ENCODE assay signal across 22 cellular contexts in the genomic region with DNA sequence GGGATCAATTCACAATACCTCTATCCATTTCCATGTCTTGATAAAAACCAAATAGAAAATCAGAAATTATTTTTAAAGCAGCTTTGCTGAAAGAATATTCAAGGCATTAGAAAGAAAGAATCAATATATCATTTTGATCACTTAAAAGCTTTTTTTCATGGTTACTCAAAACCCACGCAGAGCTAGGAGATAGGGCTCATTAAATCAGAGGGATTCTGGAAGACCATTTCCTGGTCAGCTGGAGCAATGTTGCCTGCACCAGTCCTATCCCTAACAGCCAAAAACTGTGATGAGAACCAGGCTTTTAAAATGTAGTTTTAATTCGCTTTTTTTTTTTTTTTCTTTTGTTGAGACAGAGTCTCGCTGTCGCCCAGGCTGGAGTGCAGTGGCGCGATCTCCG.
"Had no signal": no experiment of that assay in that cellular context is flagged by ENCODE, and none has a peak within 500 bp of the region (broad histone marks: within the 10 kb centered on the region; RNA-seq: fewer than 3 reads in every experiment).

No MANE protein-coding gene starts in this region.

- H3K9me3 ChIP-seq: adrenal gland, ascending aorta, colonic mucosa, heart right ventricle, neutrophil, ovary, psoas muscle, thoracic aorta, upper lobe of left lung had no signal

- FAIRE-seq: endometrium, keratinocyte had no signal

- H3K4me3 ChIP-seq: adrenal gland, ascending aorta, colonic mucosa, heart right ventricle, lung, ovary, psoas muscle, thoracic aorta, upper lobe of left lung had no signal

- H3K27ac ChIP-seq: adrenal gland, ascending aorta, colonic mucosa, neutrophil, ovary, psoas muscle, thoracic aorta, upper lobe of left lung had no signal

- H3K27me3 ChIP-seq: adrenal gland, ascending aorta, colonic mucosa, heart right ventricle, neutrophil, ovary, upper lobe of left lung had no signal

- DNase-seq: activated T-cell treated with anti-CD3 and anti-CD28 coated beads, Interleukin-2, amount 50 U/mL, for 1 hour; adrenal gland; colonic mucosa; left colon; natural killer cell; ovary; psoas muscle; stimulated activated CD4-positive, alpha-beta T cell treated with anti-CD3 and anti-CD28 coated beads, Interleukin-2, amount 100 ng/mL, for 48 hours; stimulated activated CD8-positive, alpha-beta memory T cell treated with anti-CD3 and anti-CD28 coated beads, Interleukin-4, amount 100 ng/mL, for 48 hours; stimulated activated naive B cell treated with anti-CD40 and anti-IgM and Interleukin-4, amounts not matched to agents 10 μg/mL and 1 μg/mL and 100 μg/mL, for 72 hours; T1000 had no signal

- H3K36me3 ChIP-seq: adrenal gland, ascending aorta, colonic mucosa, heart right ventricle, neutrophil, ovary, thoracic aorta, upper lobe of left lung had no signal

- ATAC-seq: activated naive CD4-positive, alpha-beta T cell treated with anti-CD3 and anti-CD28 coated beads, Interleukin-2, amount 50 U/mL, for 72 hours; activated T-helper 17 cell treated with anti-CD3 and anti-CD28 coated beads, Interleukin-2, amount 50 U/mL, for 72 hours; left colon; natural killer cell; psoas muscle; stimulated activated naive B cell treated with anti-CD40 and anti-IgM and Interleukin-4, amounts not matched to agents 10 μg/mL and 1 μg/mL and 100 μg/mL, for 72 hours; WTC11 had no signal

- H3K4me1 ChIP-seq: colonic mucosa had no signal
